Comparison of ENCODE assay signal across 13 cellular contexts in genomic region chr5:10513501-10514442, GRCh38. TPM values are rescaled to one million over a fixed set of nuclear protein-coding genes. Genes with fewer than 3 reads are reported as not detected.
DNase-seq lines count a peak whose midpoint lies in the region; ATAC-seq and TF ChIP-seq lines count a peak whose summit lies in the region.
"Had no signal": no experiment of that assay in that cellular context is flagged by ENCODE, and none has a peak within 500 bp of the region (broad histone marks: within the 10 kb centered on the region; RNA-seq: fewer than 3 reads in every experiment).

No MANE protein-coding gene starts in this region.

- DNase-seq in A673 (ENCODE audit: low spot score) = peak; percentile 11
- peak; percentile 87 for DNase-seq in HFFc6
- peak; percentile 51 for DNase-seq in amniotic stem cell (lab: John Stamatoyannopoulos, UW)
- peak; percentile 72 for DNase-seq in iPS DF 6.9 (ENCODE audit: low read depth, low spot score)
- no peak for DNase-seq in GM19238 (ENCODE audit: insufficient read length, low spot score)
- DNase-seq in DMS53 treated with DMSO at 0.1 percent for 48 hours (lab: John Stamatoyannopoulos, UW; ENCODE audit: unreplicated experiment) = no peak
- DNase-seq in NAMALWA (ENCODE audit: low spot score) = no peak
- DNase-seq: activated CD4-positive, alpha-beta T cell treated with anti-CD3 and anti-CD28 coated beads, Interleukin-2, amount 10 ng/mL, durations not matched to agents 24 days and 14 days; anterior cingulate cortex; C1 segment of cervical spinal cord; immature natural killer cell had no signal

- peak overlapping the region; percentile 94 for H3K27ac Mint-ChIP-seq in HFFc6
- H3K27ac Mint-ChIP-seq: activated CD4-positive, alpha-beta T cell treated with anti-CD3 and anti-CD28 coated beads, Interleukin-2, amount 10 ng/mL, durations not matched to agents 24 days and 14 days; immature natural killer cell had no signal

- POLR2A ChIA-PET in A673 (lab: Charles Lee; ENCODE audit: low non-redundant PET) = no interaction called here

- peaks cover 5% of the 10 kb centered on the region; the same call in 1 of the 2 replicates for H3K36me3 Mint-ChIP-seq in HFFc6 (ENCODE audit: low read depth)

- H3K27me3 ChIP-seq in A673 (replicated peaks; ENCODE audit: insufficient read depth, low read depth, low read length, poor library complexity) (no peaks in the 10 kb centered on the region), iPS DF 6.9 (ENCODE audit: control insufficient read depth, insufficient read depth, low read length) (no peaks in the 10 kb centered on the region)

- no TSS peak for BruUV-seq in A673 (replicated peaks; lab: Mats Ljungman, UMichigan)

- H3K4me1 ChIP-seq in A673 (ENCODE audit: insufficient read depth, low read length, poor library complexity, severe bottlenecking) (no peaks in the 10 kb centered on the region), iPS DF 6.9 (ENCODE audit: control insufficient read depth, insufficient read depth, low read length) (peaks cover 5% of the 10 kb centered on the region; the same call in 1 of the 2 replicates)

- peaks cover 6% of the 10 kb centered on the region for H3K9me3 ChIP-seq in A673 (ENCODE audit: low read depth, low read length, poor library complexity, severe bottlenecking)
- no peaks in the 10 kb centered on the region for H3K9me3 ChIP-seq in iPS DF 6.9 (ENCODE audit: control insufficient read depth, insufficient read depth, low read length)

- H3K4me3 ChIP-seq in A673 (ENCODE audit: low read depth, low read length, poor library complexity, severe bottlenecking) (no peak overlapping the region), iPS DF 6.9 (ENCODE audit: low read length) (no peak overlapping the region)

- intact Hi-C loops in A673 (cut with micrococcal nuclease; ENCODE audit: unreplicated experiment) = no loop called here

- no CpG with 5 or more reads among the region's 10 CpGs for WGBS in iPS DF 6.9 (ENCODE audit: insufficient coverage, insufficient read length)

- no peak for TF ChIP-seq CTCF in A673 (conservative IDR thresholded peaks at IDR 0.05; ENCODE audit: low read depth, low read length)
- TF ChIP-seq CTCF in HFFc6 (IDR thresholded peaks at IDR 0.05) = no peak

- peak overlapping the region; percentile 61 for H3K4me3 Mint-ChIP-seq in HFFc6
- H3K4me3 Mint-ChIP-seq: activated CD4-positive, alpha-beta T cell treated with anti-CD3 and anti-CD28 coated beads, Interleukin-2, amount 10 ng/mL, durations not matched to agents 24 days and 14 days; immature natural killer cell had no signal

- H3K9me3 Mint-ChIP-seq in HFFc6 = peaks cover 3% of the 10 kb centered on the region; the same call in 1 of the 2 replicates
- H3K9me3 Mint-ChIP-seq: activated CD4-positive, alpha-beta T cell treated with anti-CD3 and anti-CD28 coated beads, Interleukin-2, amount 10 ng/mL, durations not matched to agents 24 days and 14 days had no signal

- no peak for ATAC-seq in GM21576 (IDR thresholded peaks at IDR 0.05; ENCODE audit: unreplicated experiment)
- ATAC-seq: sciatic nerve had no signal

- H3K27ac ChIP-seq in A673 (ENCODE audit: low read depth, low read length, poor library complexity, severe bottlenecking) (no peak overlapping the region), iPS DF 6.9 (ENCODE audit: low read length) (no peak overlapping the region)

- CTCF ChIA-PET in A673 (lab: Charles Lee) = no interaction called here

- H3K4me1 Mint-ChIP-seq in HFFc6 (ENCODE audit: low read depth) = peaks cover 54% of the 10 kb centered on the region
- H3K4me1 Mint-ChIP-seq: activated CD4-positive, alpha-beta T cell treated with anti-CD3 and anti-CD28 coated beads, Interleukin-2, amount 10 ng/mL, durations not matched to agents 24 days and 14 days; immature natural killer cell had no signal

- peaks cover 2% of the 10 kb centered on the region; the same call in 1 of the 2 replicates for H3K27me3 Mint-ChIP-seq in HFFc6 (ENCODE audit: insufficient read depth)

- H3K36me3 ChIP-seq in A673 (ENCODE audit: insufficient read depth, low read length, poor library complexity, severe bottlenecking) = no peaks in the 10 kb centered on the region
- no peaks in the 10 kb centered on the region for H3K36me3 ChIP-seq in iPS DF 6.9 (ENCODE audit: control insufficient read depth, insufficient read depth, low read length)

RNA-seq across cellular contexts. Expression of gene ANKRD33B, which starts 50.1 kb away (rescaled TPM):
- total RNA-seq in A673 (2021) = 0.75 and 1.1 TPM in 2 replicates
- 10 to 100 TPM in 4 of 6 experiments, 1 to 10 TPM in 2; 6.3 to 13.2 (median 11.9) TPM for total RNA-seq in HFFc6 (2021; fragmentation: NEBNext Ultra II Directional; extraction: Animal tissue kit (Norgen Biotek cat#: 25700))

Comparison
In these comparisons a context has a peak if more than half of its experiments do, and no peak if none do; other contexts are left out.
1. DNase-seq: peak in A673 (single experiment), HFFc6 (single experiment), amniotic stem cell (single experiment) and iPS DF 6.9 (single experiment); none in GM19238 (single experiment), DMS53 treated with DMSO at 0.1 percent for 48 hours (single experiment) and NAMALWA (single experiment).